In genomic region chr13:76886292-76887061, GRCh38 we compare ENCODE assay signal across 8 cellular contexts. TPM values are rescaled to one million over a fixed set of nuclear protein-coding genes. Genes with fewer than 3 reads are reported as not detected.
A peak's percentile ranks its signal among the peaks of the same experiment; 100 is the strongest.
DNase-seq lines count a peak whose midpoint lies in the region; ATAC-seq and TF ChIP-seq lines count a peak whose summit lies in the region.

KCTD12 (minus strand) TSS chr13:76886405; CDS start chr13:76886148, 257 bp downstream.

- intact Hi-C loops in A673 (cut with micrococcal nuclease; ENCODE audit: unreplicated experiment) (no loop called here), lower lobe of right lung (cut with DNase I) (no loop called here)

- H3K4me3 Mint-ChIP-seq in activated CD4-positive, alpha-beta memory T cell treated with anti-CD3 and anti-CD28 coated beads, Interleukin-2, amount 10 ng/mL, durations not matched to agents 7 days and 5 days = peak within 1 kb of the TSS; percentile 84

- peaks cover 54% of the 10 kb centered on the region for H3K27me3 ChIP-seq in A673 (replicated peaks; ENCODE audit: insufficient read depth, low read depth, low read length, poor library complexity)
- no peaks in the 10 kb centered on the region for H3K27me3 ChIP-seq in lower lobe of right lung (ENCODE audit: low read depth)

- TF ChIP-seq CTCF in A673 (conservative IDR thresholded peaks at IDR 0.05; ENCODE audit: low read depth, low read length) = peak; percentile 33
- TF ChIP-seq CTCF in lower lobe of right lung (IDR thresholded peaks at IDR 0.05) = no peak

- peaks cover 4% of the 10 kb centered on the region for H3K36me3 Mint-ChIP-seq in activated CD4-positive, alpha-beta memory T cell treated with anti-CD3 and anti-CD28 coated beads, Interleukin-2, amount 10 ng/mL, durations not matched to agents 7 days and 5 days (ENCODE audit: low read depth)

- H3K27me3 Mint-ChIP-seq in activated CD4-positive, alpha-beta memory T cell treated with anti-CD3 and anti-CD28 coated beads, Interleukin-2, amount 10 ng/mL, durations not matched to agents 7 days and 5 days = peaks cover 38% of the 10 kb centered on the region

- no peaks in the 10 kb centered on the region for H3K9me3 Mint-ChIP-seq in activated CD4-positive, alpha-beta memory T cell treated with anti-CD3 and anti-CD28 coated beads, Interleukin-2, amount 10 ng/mL, durations not matched to agents 7 days and 5 days

- POLR2A ChIA-PET in A673 (lab: Charles Lee; ENCODE audit: low non-redundant PET) = no interaction called here
- POLR2A ChIA-PET in activated CD4-positive, alpha-beta memory T cell treated with anti-CD3 and anti-CD28 coated beads, Interleukin-2, amount 10 ng/mL, durations not matched to agents 7 days and 5 days (lab: Charles Lee) = interaction anchor here (0.8 to 4.9 kb wide), 8 partner anchors 9 to 442 kb away, joined by 3 to 46 read pairs (median 8); partner anchors contain the start of genes CLN5, FBXL3 and MYCBP2

- H3K4me1 ChIP-seq in A673 (ENCODE audit: insufficient read depth, low read length, poor library complexity, severe bottlenecking) (peaks cover 10% of the 10 kb centered on the region), lower lobe of right lung (peaks cover 12% of the 10 kb centered on the region)

- H3K4me1 Mint-ChIP-seq in activated CD4-positive, alpha-beta memory T cell treated with anti-CD3 and anti-CD28 coated beads, Interleukin-2, amount 10 ng/mL, durations not matched to agents 7 days and 5 days = peaks cover 31% of the 10 kb centered on the region

- DNase-seq in A673 (ENCODE audit: low spot score) (peak; percentile 88), NCI-H345 treated with DMSO at 0.1 percent for 48 hours (lab: John Stamatoyannopoulos, UW; ENCODE audit: unreplicated experiment) (peak; percentile 65), ecto neural progenitor cell (ENCODE audit: low spot score) (peak; percentile 86), lower lobe of right lung (peak; percentile 94)
- peak; percentile 72 for DNase-seq in activated CD4-positive, alpha-beta memory T cell treated with anti-CD3 and anti-CD28 coated beads, Interleukin-2, amount 10 ng/mL, durations not matched to agents 7 days and 5 days
- peak; percentile 49 to 64 for DNase-seq in stimulated activated CD4-positive, alpha-beta T cell treated with anti-CD3 and anti-CD28 coated beads, Interleukin-4, amount 100 ng/mL, for 48 hours (ENCODE audit: low read depth in 2 of 2)

- H3K4me3 ChIP-seq in A673 (ENCODE audit: low read depth, low read length, poor library complexity, severe bottlenecking) (peak within 1 kb of the TSS; percentile 58), lower lobe of right lung (peak within 1 kb of the TSS; percentile 80)

- H3K27ac Mint-ChIP-seq in activated CD4-positive, alpha-beta memory T cell treated with anti-CD3 and anti-CD28 coated beads, Interleukin-2, amount 10 ng/mL, durations not matched to agents 7 days and 5 days = peak within 1 kb of the TSS; percentile 71

- H3K9me3 ChIP-seq in A673 (ENCODE audit: low read depth, low read length, poor library complexity, severe bottlenecking) (no peaks in the 10 kb centered on the region), lower lobe of right lung (no peaks in the 10 kb centered on the region)

- H3K27ac ChIP-seq in A673 (ENCODE audit: low read depth, low read length, poor library complexity, severe bottlenecking) (no peak within 1 kb of the TSS), lower lobe of right lung (peak within 1 kb of the TSS; percentile 94)

- CTCF ChIA-PET in A673 (lab: Charles Lee) = interaction anchor here (0.6 kb wide), 2 partner anchors 11 to 1120 kb away, joined by 3 to 6 read pairs; no protein-coding TSS in a partner anchor
- CTCF ChIA-PET in activated CD4-positive, alpha-beta memory T cell treated with anti-CD3 and anti-CD28 coated beads, Interleukin-2, amount 10 ng/mL, durations not matched to agents 7 days and 5 days (lab: Charles Lee) = interaction anchor here (1.2 to 2.4 kb wide), 9 partner anchors 8 to 115 kb away, joined by 3 to 19 read pairs (median 8); partner anchors contain the start of gene CLN5

- ATAC-seq in GM18519 (IDR thresholded peaks at IDR 0.05; ENCODE audit: low FRiP score, unreplicated experiment) = peak; percentile 63
- peak; percentile 70 for ATAC-seq in HG03039 (IDR thresholded peaks at IDR 0.05; ENCODE audit: unreplicated experiment)
- ATAC-seq in lower lobe of right lung = peak; percentile 88 to 91

- no TSS peak for BruUV-seq in A673 (replicated peaks; lab: Mats Ljungman, UMichigan)

- H3K36me3 ChIP-seq in A673 (ENCODE audit: insufficient read depth, low read length, poor library complexity, severe bottlenecking) = no peaks in the 10 kb centered on the region
- no peaks in the 10 kb centered on the region for H3K36me3 ChIP-seq in lower lobe of right lung

RNA-seq across cellular contexts. Expression of gene KCTD12, which starts in this region (rescaled TPM):
- total RNA-seq in A673 (2021) (1.9 and 3.5 TPM in 2 replicates), lower lobe of right lung (162 TPM)
- 1 to 10 TPM; 7.1 to 7.3 TPM for total RNA-seq in activated CD4-positive, alpha-beta memory T cell treated with anti-CD3 and anti-CD28 coated beads, Interleukin-2, amount 10 ng/mL, durations not matched to agents 7 days and 5 days

Comparison
In these comparisons a context has a peak if more than half of its experiments do, and no peak if none do; other contexts are left out.
1. RNA of gene KCTD12 (total RNA-seq): 162 TPM in lower lobe of right lung (single experiment); 7.1 to 7.3 TPM in activated CD4-positive, alpha-beta memory T cell treated with anti-CD3 and anti-CD28 coated beads, Interleukin-2, amount 10 ng/mL, durations not matched to agents 7 days and 5 days and 1.9 to 3.5 TPM in A673; every median in the first group is over 10 times any median in the second.
2. Peak in every context shown above with its lines, with median percentiles within 50 percentile points of each other: DNase-seq and ATAC-seq.